12 cellular contexts compared by ENCODE assay signal in genomic region chr5:1564182-1564748, GRCh38. TPM values are rescaled to one million over a fixed set of nuclear protein-coding genes. Genes with fewer than 3 reads are reported as not detected.
DNase-seq lines count a peak whose midpoint lies in the region; ATAC-seq and TF ChIP-seq lines count a peak whose summit lies in the region.
"Had no signal": no experiment of that assay in that cellular context is flagged by ENCODE, and none has a peak within 500 bp of the region (broad histone marks: within the 10 kb centered on the region; RNA-seq: fewer than 3 reads in every experiment).

No MANE protein-coding gene starts in this region.

- no peak overlapping the region for H3K27ac ChIP-seq in lower lobe of right lung
- H3K27ac ChIP-seq in SJCRH30 = no peak overlapping the region
- H3K27ac ChIP-seq: C4-2B had no signal

- peak; percentile 31 for DNase-seq in AG10803 (ENCODE audit: low read depth)
- DNase-seq in MV-4-11 (lab: John Stamatoyannopoulos, UW) = peak; percentile 93
- DNase-seq in cardiac fibroblast (ENCODE audit: low read depth in 2 of 2) = peak; percentile 52 to 76
- peak; percentile 72 for DNase-seq in lower lobe of right lung
- DNase-seq in SJCRH30 = no peak
- DNase-seq in activated T-cell treated with anti-CD3 and anti-CD28 coated beads, Interleukin-2, amount 50 U/mL, for 24 hours = no peak
- DNase-seq in NCI-H1694 treated with DMSO at 0.1 percent for 48 hours (lab: John Stamatoyannopoulos, UW) = no peak
- no peak for DNase-seq in HAP-1 (ENCODE audit: low spot score in 2 of 2)
- DNase-seq: activated effector memory CD4-positive, alpha-beta T cell treated with anti-CD3 and anti-CD28 coated beads, Interleukin-2, amount 50 U/mL, for 16 hours; MM.1S; T-helper 1 cell had no signal

- peaks cover 9% of the 10 kb centered on the region for H3K36me3 Mint-ChIP-seq in activated T-cell treated with anti-CD3 and anti-CD28 coated beads, Interleukin-2, amount 50 U/mL, for 24 hours (ENCODE audit: low read depth)

- H3K9me3 ChIP-seq in lower lobe of right lung = no peaks in the 10 kb centered on the region
- H3K9me3 ChIP-seq in SJCRH30 (replicated peaks) = no peaks in the 10 kb centered on the region
- no peaks in the 10 kb centered on the region for H3K9me3 ChIP-seq in HAP-1

- TF ChIP-seq CTCF in AG10803 (conservative IDR thresholded peaks at IDR 0.05; ENCODE audit: low read length) (no peak), cardiac fibroblast (IDR thresholded peaks at IDR 0.05; ENCODE audit: low read depth, low read length) (no peak), lower lobe of right lung (IDR thresholded peaks at IDR 0.05) (no peak)

- in situ Hi-C loops in HAP-1 (cut with MboI; ENCODE audit: low sequenced_read_pairs) = no loop called here

- H3K9me3 Mint-ChIP-seq in activated T-cell treated with anti-CD3 and anti-CD28 coated beads, Interleukin-2, amount 50 U/mL, for 24 hours = no peaks in the 10 kb centered on the region

- H3K4me3 Mint-ChIP-seq in activated T-cell treated with anti-CD3 and anti-CD28 coated beads, Interleukin-2, amount 50 U/mL, for 24 hours = no peak overlapping the region

- no peak overlapping the region for H3K27ac Mint-ChIP-seq in activated T-cell treated with anti-CD3 and anti-CD28 coated beads, Interleukin-2, amount 50 U/mL, for 24 hours

- intact Hi-C loops in lower lobe of right lung (cut with DNase I) = no loop called here

- H3K27me3 Mint-ChIP-seq in activated T-cell treated with anti-CD3 and anti-CD28 coated beads, Interleukin-2, amount 50 U/mL, for 24 hours = peaks cover 7% of the 10 kb centered on the region

- no peaks in the 10 kb centered on the region for H3K36me3 ChIP-seq in lower lobe of right lung
- no peaks in the 10 kb centered on the region for H3K36me3 ChIP-seq in SJCRH30
- no peaks in the 10 kb centered on the region for H3K36me3 ChIP-seq in HAP-1 (replicated peaks)

- H3K4me1 ChIP-seq in lower lobe of right lung (peaks cover 33% of the 10 kb centered on the region), SJCRH30 (peaks cover 8% of the 10 kb centered on the region; the same call in 1 of the 2 replicates), HAP-1 (no peaks in the 10 kb centered on the region)

- no peaks in the 10 kb centered on the region for H3K27me3 ChIP-seq in lower lobe of right lung (ENCODE audit: low read depth)
- no peaks in the 10 kb centered on the region for H3K27me3 ChIP-seq in SJCRH30
- H3K27me3 ChIP-seq in HAP-1 (ENCODE audit: low read depth) = no peaks in the 10 kb centered on the region

- H3K4me3 ChIP-seq in AG10803 (ENCODE audit: low read length) = no peak overlapping the region
- no peak overlapping the region for H3K4me3 ChIP-seq in cardiac fibroblast (replicated peaks in 1 of 2; ENCODE audit: low read depth in 2 of 2, low read length in 2 of 2)
- H3K4me3 ChIP-seq in lower lobe of right lung = no peak overlapping the region
- no peak overlapping the region for H3K4me3 ChIP-seq in SJCRH30
- no peak overlapping the region for H3K4me3 ChIP-seq in HAP-1

- H3K4me1 Mint-ChIP-seq in activated T-cell treated with anti-CD3 and anti-CD28 coated beads, Interleukin-2, amount 50 U/mL, for 24 hours (ENCODE audit: low read depth) = peaks cover 1% of the 10 kb centered on the region

- ATAC-seq in lower lobe of right lung = peak; percentile 82 to 84

RNA-seq across cellular contexts. Expression of gene LPCAT1, which starts 40.5 kb away (rescaled TPM):
- 475 TPM for total RNA-seq in lower lobe of right lung
- total RNA-seq in SJCRH30 (2014; rRNA removed; shearing (Covaris generic)) = 36.9 and 44.6 TPM in 2 replicates

Comparison
In these comparisons a context has a peak if more than half of its experiments do, and no peak if none do; other contexts are left out.
1. DNase-seq: peak in AG10803 (single experiment), MV-4-11 (single experiment), cardiac fibroblast (2 of 2) and lower lobe of right lung (single experiment); none in SJCRH30 (0 of 2), activated T-cell treated with anti-CD3 and anti-CD28 coated beads, Interleukin-2, amount 50 U/mL, for 24 hours (single experiment), NCI-H1694 treated with DMSO at 0.1 percent for 48 hours (single experiment) and HAP-1 (0 of 2).
2. RNA of gene LPCAT1, which starts 40.5 kb away (total RNA-seq): 475 TPM in lower lobe of right lung (single experiment); 36.9 to 44.6 TPM in SJCRH30; every median in the first group is over 10 times any median in the second.